27 cellular contexts compared by ENCODE assay signal in the genomic region with DNA sequence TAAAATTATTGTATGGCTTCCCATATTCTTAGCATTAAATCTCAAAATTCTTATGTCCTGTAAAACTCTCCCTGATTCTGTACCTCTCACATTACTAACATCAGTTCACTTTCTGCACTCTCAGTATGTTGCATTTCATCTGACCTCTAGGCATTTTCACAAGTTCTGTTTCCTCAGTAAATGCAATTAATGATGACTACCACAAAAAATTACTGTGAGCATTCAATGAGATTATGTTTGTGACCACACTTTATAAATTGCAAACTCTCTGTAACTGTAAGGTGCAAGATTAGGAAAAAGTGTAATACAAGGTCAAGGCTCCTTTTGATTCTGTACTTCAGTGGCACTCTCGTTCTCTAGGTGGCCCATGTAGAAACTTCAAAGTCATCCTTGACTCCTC.
"Had no signal": no experiment of that assay in that cellular context is flagged by ENCODE, and none has a peak within 500 bp of the region (broad histone marks: within the 10 kb centered on the region; RNA-seq: fewer than 3 reads in every experiment).

No MANE protein-coding gene starts in this region.

- H3K4me1 ChIP-seq: stomach, suprapubic skin, testis, thyroid gland, tibial artery, tibial nerve, transverse colon, upper lobe of left lung, upper lobe of right lung, uterus, vagina had no signal

- H3K9me3 ChIP-seq: suprapubic skin, testis, thoracic aorta, thyroid gland, tibial artery, transverse colon, upper lobe of left lung, upper lobe of right lung, uterus, vagina had no signal

- FAIRE-seq: urothelium cell line had no signal

- H3K27ac ChIP-seq: stomach, suprapubic skin, testis, thoracic aorta, thyroid gland, tibial artery, tibial nerve, transverse colon, upper lobe of left lung, upper lobe of right lung, uterus, vagina had no signal

- H3K27me3 ChIP-seq: stomach, suprapubic skin, testis, thyroid gland, tibial artery, tibial nerve, transverse colon, upper lobe of left lung, upper lobe of right lung, uterus, vagina had no signal

- ATAC-seq: stimulated activated effector memory CD8-positive, alpha-beta T cell treated with anti-CD3 and anti-CD28 coated beads, Interleukin-12 subunit alpha, Interleukin-12 subunit beta, amount 100 ng/mL, for 72 hours; stimulated activated memory B cell treated with anti-CD40 and anti-IgM and Interleukin-4, amounts not matched to agents 10 μg/mL and 1 μg/mL and 100 μg/mL, for 72 hours; stimulated activated naive B cell treated with anti-CD40 and anti-IgM and Interleukin-4, amounts not matched to agents 10 μg/mL and 1 μg/mL and 100 μg/mL, for 72 hours; stimulated activated naive CD8-positive, alpha-beta T cell treated with anti-CD3 and anti-CD28 coated beads, Interleukin-15, amount 100 ng/mL, for 72 hours; stimulated activated naive CD8-positive, alpha-beta T cell treated with anti-CD3 and anti-CD28 coated beads, Interleukin-15, Interleukin-2, amounts not matched to agents 100 U/mL and 50 U/mL, for 24 hours; upper lobe of right lung had no signal

- H3K4me3 ChIP-seq: stomach, suprapubic skin, testis, thoracic aorta, thyroid gland, tibial artery, tibial nerve, transverse colon, upper lobe of left lung, upper lobe of right lung, uterus, vagina had no signal

- H3K36me3 ChIP-seq: stomach, suprapubic skin, thoracic aorta, thyroid gland, tibial artery, tibial nerve, transverse colon, upper lobe of left lung, upper lobe of right lung, uterus, vagina had no signal

- DNase-seq: stimulated activated CD4-positive, alpha-beta T cell treated with anti-CD3 and anti-CD28 coated beads, Interleukin-2, amount 100 ng/mL, for 48 hours; stimulated activated CD4-positive, alpha-beta T cell treated with anti-CD3 and anti-CD28 coated beads, Interleukin-4, amount 100 ng/mL, for 1 hour; stimulated activated CD4-positive, alpha-beta T cell treated with anti-CD3 and anti-CD28 coated beads, Interleukin-4, amount 100 ng/mL, for 24 hours; stimulated activated CD4-positive, alpha-beta T cell treated with anti-CD3 and anti-CD28 coated beads, Interleukin-4, amount 100 ng/mL, for 4 hours; stimulated activated CD8-positive, alpha-beta memory T cell treated with anti-CD3 and anti-CD28 coated beads, Interleukin-4, amount 100 ng/mL, for 48 hours; stimulated activated naive B cell treated with anti-CD40 and anti-IgM and Interleukin-4, amounts not matched to agents 10 μg/mL and 1 μg/mL and 100 μg/mL, for 72 hours; stimulated activated naive CD4-positive, alpha-beta T cell; stimulated activated naive CD4-positive, alpha-beta T cell treated with Interleukin-2 at 50 U/mL for 16 hours; stimulated activated naive CD8-positive, alpha-beta T cell treated with anti-CD3 and anti-CD28 coated beads, Interleukin-15, amount 100 ng/mL, for 72 hours; stimulated activated naive CD8-positive, alpha-beta T cell treated with anti-CD3 and anti-CD28 coated beads, Interleukin-15, Interleukin-2, amounts not matched to agents 100 U/mL and 50 U/mL, for 24 hours; stomach; substantia nigra; testis; thyroid gland; tibial artery; transverse colon; trophoblast cell; upper lobe of left lung; upper lobe of right lung; uterus had no signal
